8 cellular contexts compared by ENCODE assay signal in the genomic region with DNA sequence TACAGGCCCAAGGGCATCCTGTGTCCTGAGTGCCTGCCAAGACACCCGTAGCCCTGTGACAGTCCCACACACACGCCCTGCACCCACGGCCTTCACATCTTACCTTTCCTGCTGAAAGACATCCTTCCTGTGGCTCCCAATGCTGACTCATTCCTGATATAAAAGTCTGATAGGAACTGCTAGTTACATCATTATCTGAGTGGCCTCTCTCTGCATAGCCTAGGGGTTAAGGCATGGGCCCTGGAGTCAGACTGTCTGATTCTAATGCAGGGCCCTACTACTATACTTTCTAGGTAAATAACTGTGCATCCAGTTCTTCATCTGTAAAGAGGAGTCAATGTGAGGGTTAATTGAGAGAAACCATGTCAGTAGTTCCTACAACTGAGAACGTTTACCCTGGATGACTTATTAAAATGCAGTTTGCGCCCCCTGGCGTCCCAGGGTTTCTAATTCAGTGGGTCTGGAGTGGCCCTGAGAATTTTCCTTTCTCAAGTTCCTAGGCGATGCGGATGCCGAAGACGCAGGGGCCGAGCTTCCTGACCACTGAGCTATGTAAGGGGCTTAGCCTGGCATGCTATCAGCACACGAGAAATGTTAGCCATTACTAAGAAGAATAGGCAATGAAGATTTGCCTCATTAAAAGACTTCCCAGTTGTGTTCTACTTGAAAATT. TPM values are rescaled to one million over a fixed set of nuclear protein-coding genes. Genes with fewer than 3 reads are reported as not detected.
DNase-seq lines count a peak whose midpoint lies in the region; ATAC-seq and TF ChIP-seq lines count a peak whose summit lies in the region.

No MANE protein-coding gene starts in this region.

- H3K27me3 Mint-ChIP-seq in activated CD4-positive, alpha-beta memory T cell treated with anti-CD3 and anti-CD28 coated beads for 36 hours = peaks cover 11% of the 10 kb centered on the region

- CTCF ChIA-PET in AG04450 (lab: Charles Lee) = interaction anchor here (0.6 to 12.2 kb wide), 31 partner anchors 9 to 1963 kb away, joined by 3 to 310 read pairs (median 4); no protein-coding TSS in a partner anchor
- CTCF ChIA-PET in activated CD4-positive, alpha-beta memory T cell treated with anti-CD3 and anti-CD28 coated beads for 36 hours (lab: Charles Lee) = interaction anchor here (0.6 to 7.7 kb wide), 16 partner anchors 8 to 199 kb away, joined by 3 to 222 read pairs (median 4); partner anchors contain the start of gene MRPS9

- no peak overlapping the region for H3K27ac Mint-ChIP-seq in activated CD4-positive, alpha-beta memory T cell treated with anti-CD3 and anti-CD28 coated beads for 36 hours

- no peak overlapping the region for H3K27ac ChIP-seq in AG04450 (ENCODE audit: low read depth, low read length)

- intact Hi-C loops in activated CD4-positive, alpha-beta memory T cell treated with anti-CD3 and anti-CD28 coated beads for 36 hours (cut with micrococcal nuclease) = loop anchor here (1.0 kb wide), 1 partner anchor 121 kb away; no protein-coding TSS in a partner anchor

- DNase-seq in AG04450 (ENCODE audit: low read depth, low spot score) (peak; percentile 49), NCI-H748 treated with DMSO at 0.1 percent for 48 hours (lab: John Stamatoyannopoulos, UW) (peak; percentile 7), mesenteric fat pad (ENCODE audit: low spot score) (peak; percentile 88)
- peak; percentile 77 for DNase-seq in activated CD4-positive, alpha-beta memory T cell treated with anti-CD3 and anti-CD28 coated beads for 36 hours
- peak; percentile 30 for DNase-seq in effector CD8-positive, alpha-beta T cell (lab: John Stamatoyannopoulos, UW)
- peak; percentile 27 to 38 for DNase-seq in stimulated activated CD8-positive, alpha-beta memory T cell treated with anti-CD3 and anti-CD28 coated beads, Interleukin-15, amount 100 ng/mL, for 48 hours (ENCODE audit: low read depth in 2 of 2)

- H3K4me3 Mint-ChIP-seq in activated CD4-positive, alpha-beta memory T cell treated with anti-CD3 and anti-CD28 coated beads for 36 hours = no peak overlapping the region

- ATAC-seq in GM18867 (IDR thresholded peaks at IDR 0.05; ENCODE audit: unreplicated experiment) (peak; percentile 70), HG03460 (IDR thresholded peaks at IDR 0.05; ENCODE audit: unreplicated experiment) (peak; percentile 78)

- H3K36me3 Mint-ChIP-seq in activated CD4-positive, alpha-beta memory T cell treated with anti-CD3 and anti-CD28 coated beads for 36 hours = no peaks in the 10 kb centered on the region

- POLR2A ChIA-PET in AG04450 (lab: Yijun Ruan, JAX) = no interaction called here
- POLR2A ChIA-PET in activated CD4-positive, alpha-beta memory T cell treated with anti-CD3 and anti-CD28 coated beads for 36 hours (lab: Charles Lee) = interaction anchor here (1.1 kb wide), 1 partner anchor 123 kb away, joined by 4 read pairs; no protein-coding TSS in a partner anchor

- peaks cover 5% of the 10 kb centered on the region for H3K27me3 ChIP-seq in AG04450 (ENCODE audit: control insufficient read depth, insufficient read depth, low read length)

- peak; percentile 81 for TF ChIP-seq CTCF in AG04450 (IDR thresholded peaks at IDR 0.05; ENCODE audit: low read depth, low read length)

- H3K9me3 ChIP-seq in AG04450 (ENCODE audit: control insufficient read depth, insufficient read depth, low read length) = no peaks in the 10 kb centered on the region; the same call in 1 of the 2 replicates

- peaks cover 13% of the 10 kb centered on the region for H3K4me1 Mint-ChIP-seq in activated CD4-positive, alpha-beta memory T cell treated with anti-CD3 and anti-CD28 coated beads for 36 hours (ENCODE audit: low read depth)

- H3K9me3 Mint-ChIP-seq in activated CD4-positive, alpha-beta memory T cell treated with anti-CD3 and anti-CD28 coated beads for 36 hours = no peaks in the 10 kb centered on the region

- H3K4me3 ChIP-seq in AG04450 (ENCODE audit: low read depth, low read length) = no peak overlapping the region

RNA-seq across cellular contexts. Expression of gene GPR45, which starts 6.0 kb away (rescaled TPM):
- polyA plus RNA-seq in AG04450 (2011; rRNA removed) = not detected in 2 replicates
- not detected in 2 replicates for polyA minus RNA-seq in AG04450 (2011; rRNA and poly(A)+ RNA removed)
- not detected for total RNA-seq in activated CD4-positive, alpha-beta memory T cell treated with anti-CD3 and anti-CD28 coated beads for 36 hours
- not detected for total RNA-seq in mesenteric fat pad

Comparison
In these comparisons a context has a peak if more than half of its experiments do, and no peak if none do; other contexts are left out.
1. DNase-seq: peak in every context shown above with its lines; median percentile 88 in mesenteric fat pad; 77 in activated CD4-positive, alpha-beta memory T cell treated with anti-CD3 and anti-CD28 coated beads for 36 hours; 49 in AG04450; 32 in stimulated activated CD8-positive, alpha-beta memory T cell treated with anti-CD3 and anti-CD28 coated beads, Interleukin-15, amount 100 ng/mL, for 48 hours; 30 in effector CD8-positive, alpha-beta T cell; 7 in NCI-H748 treated with DMSO at 0.1 percent for 48 hours.